In the genomic region with DNA sequence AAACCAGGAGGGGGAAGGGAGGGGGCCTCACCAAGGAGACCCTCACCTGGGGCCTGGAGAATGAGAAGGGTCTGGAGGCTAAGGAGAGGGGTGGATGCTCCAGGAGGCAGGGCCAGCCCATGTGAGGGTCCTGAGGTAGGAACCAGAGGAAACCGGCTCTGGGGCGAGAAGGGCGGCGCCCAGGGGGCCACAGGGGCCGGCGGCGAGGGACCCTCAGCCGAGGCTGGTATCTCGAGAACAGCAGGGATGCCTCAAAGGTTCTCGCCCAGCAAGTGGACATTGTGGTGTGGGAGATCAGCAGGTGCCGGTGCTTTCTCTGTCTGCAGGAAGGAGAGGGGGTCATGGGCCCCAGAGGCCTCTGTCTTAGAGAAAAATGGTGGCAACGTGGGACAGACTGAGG, we compare ENCODE assay signal across 18 cellular contexts.
"Had no signal": no experiment of that assay in that cellular context is flagged by ENCODE, and none has a peak within 500 bp of the region (broad histone marks: within the 10 kb centered on the region; RNA-seq: fewer than 3 reads in every experiment).

No MANE protein-coding gene starts in this region.

- H3K4me3 ChIP-seq: left lung, prostate gland, skin epidermis had no signal

- H3K27ac ChIP-seq: epithelial cell of prostate, left lung, prostate gland had no signal

- H3K4me3 Mint-ChIP-seq: activated B cell treated with CpG ODN at 0.5 μM for 24 hours; activated CD4-positive, alpha-beta memory T cell treated with anti-CD3 and anti-CD28 coated beads for 36 hours; activated T-helper 1 cell treated with anti-CD3 and anti-CD28 coated beads, Interleukin-12 subunit alpha, Interleukin-12 subunit beta, Interleukin-2, Interleukin-4 antibody, amounts not matched to agents 30 ng/mL and 10 ng/mL and 1 ng/mL, durations not matched to agents 14 hours and 24 hours and 36 hours; endodermal cell; memory B cell; naive thymus-derived CD8-positive, alpha-beta T cell; stimulated activated naive CD8-positive, alpha-beta T cell treated with anti-CD3 and anti-CD28 coated beads, Interleukin-15, amount 100 ng/mL, for 72 hours; type B pancreatic cell had no signal

- DNase-seq: activated B cell treated with CpG ODN at 0.5 μM for 24 hours; activated CD4-positive, alpha-beta memory T cell treated with anti-CD3 and anti-CD28 coated beads for 36 hours; activated CD4-positive, alpha-beta T cell treated with anti-CD3 and anti-CD28 coated beads for 4 hours; activated gamma-delta T cell treated with Interleukin-2 at 50 U/mL for 16 hours; activated T-cell treated with anti-CD3 and anti-CD28 coated beads for 4 hours; naive thymus-derived CD8-positive, alpha-beta T cell; stimulated activated CD4-positive, alpha-beta T cell treated with anti-CD3 and anti-CD28 coated beads, Interleukin-15, amount 100 ng/mL, for 24 hours; stimulated activated CD4-positive, alpha-beta T cell treated with anti-CD3 and anti-CD28 coated beads, Interleukin-2, amount 100 ng/mL, for 48 hours; stimulated activated naive CD8-positive, alpha-beta T cell treated with anti-CD3 and anti-CD28 coated beads, Interleukin-15, amount 100 ng/mL, for 72 hours had no signal

- H3K36me3 ChIP-seq: left lung, prostate gland had no signal

- H3K4me1 Mint-ChIP-seq: activated B cell treated with CpG ODN at 0.5 μM for 24 hours had no signal

- H3K36me3 Mint-ChIP-seq: activated CD4-positive, alpha-beta memory T cell treated with anti-CD3 and anti-CD28 coated beads for 36 hours; activated naive CD4-positive, alpha-beta T cell treated with anti-CD3 and anti-CD28 coated beads, Interleukin-2, amount 50 U/mL, for 72 hours; naive thymus-derived CD8-positive, alpha-beta T cell; type B pancreatic cell had no signal

- H3K27me3 ChIP-seq: left lung had no signal

- ATAC-seq: activated naive CD4-positive, alpha-beta T cell treated with anti-CD3 and anti-CD28 coated beads, Interleukin-2, amount 50 U/mL, for 72 hours; naive thymus-derived CD8-positive, alpha-beta T cell; stimulated activated naive CD8-positive, alpha-beta T cell treated with anti-CD3 and anti-CD28 coated beads, Interleukin-15, amount 100 ng/mL, for 72 hours had no signal

- H3K9me3 ChIP-seq: left lung, prostate gland had no signal

- H3K4me1 ChIP-seq: prostate gland had no signal

- H3K27me3 Mint-ChIP-seq: activated B cell treated with CpG ODN at 0.5 μM for 24 hours; activated CD4-positive, alpha-beta memory T cell treated with anti-CD3 and anti-CD28 coated beads for 36 hours; memory B cell; naive thymus-derived CD8-positive, alpha-beta T cell; stimulated activated naive CD8-positive, alpha-beta T cell treated with anti-CD3 and anti-CD28 coated beads, Interleukin-15, amount 100 ng/mL, for 72 hours had no signal

- H3K9me3 Mint-ChIP-seq: activated B cell treated with CpG ODN at 0.5 μM for 24 hours; activated CD4-positive, alpha-beta memory T cell treated with anti-CD3 and anti-CD28 coated beads for 36 hours; activated naive CD4-positive, alpha-beta T cell treated with anti-CD3 and anti-CD28 coated beads, Interleukin-2, amount 50 U/mL, for 72 hours; activated T-helper 1 cell treated with anti-CD3 and anti-CD28 coated beads, Interleukin-12 subunit alpha, Interleukin-12 subunit beta, Interleukin-2, Interleukin-4 antibody, amounts not matched to agents 30 ng/mL and 10 ng/mL and 1 ng/mL, durations not matched to agents 14 hours and 24 hours and 36 hours; endodermal cell; memory B cell; naive thymus-derived CD8-positive, alpha-beta T cell; stimulated activated naive CD8-positive, alpha-beta T cell treated with anti-CD3 and anti-CD28 coated beads, Interleukin-15, amount 100 ng/mL, for 72 hours; type B pancreatic cell had no signal

- H3K27ac Mint-ChIP-seq: activated B cell treated with CpG ODN at 0.5 μM for 24 hours; activated CD4-positive, alpha-beta memory T cell treated with anti-CD3 and anti-CD28 coated beads for 36 hours; activated T-helper 1 cell treated with anti-CD3 and anti-CD28 coated beads, Interleukin-12 subunit alpha, Interleukin-12 subunit beta, Interleukin-2, Interleukin-4 antibody, amounts not matched to agents 30 ng/mL and 10 ng/mL and 1 ng/mL, durations not matched to agents 14 hours and 24 hours and 36 hours; memory B cell had no signal
